11 cellular contexts compared by ENCODE assay signal in genomic region chr2:33949371-33949770, GRCh38.
"Had no signal": no experiment of that assay in that cellular context is flagged by ENCODE, and none has a peak within 500 bp of the region (broad histone marks: within the 10 kb centered on the region; RNA-seq: fewer than 3 reads in every experiment).

No MANE protein-coding gene starts in this region.

- H3K9me3 ChIP-seq: HAP-1 had no signal

- FAIRE-seq: H1, H54 had no signal

- H3K4me2 ChIP-seq: GM23338 had no signal

- H3K9ac ChIP-seq: GM23248 had no signal

- H3K4me3 ChIP-seq: GM23248, GM23338, HAP-1 had no signal

- H3K36me3 ChIP-seq: HAP-1 had no signal

- DNase-seq: GM23248, GOT3, H7, H9, HCEC 1CT, HFFc6 had no signal

- H3K27ac ChIP-seq: GM23248 had no signal

- ATAC-seq: GM23338, HCT116 had no signal

- H2AFZ ChIP-seq: GM23248, GM23338 had no signal

- H3K4me1 ChIP-seq: HAP-1 had no signal
